19 cellular contexts compared by ENCODE assay signal in the genomic region with DNA sequence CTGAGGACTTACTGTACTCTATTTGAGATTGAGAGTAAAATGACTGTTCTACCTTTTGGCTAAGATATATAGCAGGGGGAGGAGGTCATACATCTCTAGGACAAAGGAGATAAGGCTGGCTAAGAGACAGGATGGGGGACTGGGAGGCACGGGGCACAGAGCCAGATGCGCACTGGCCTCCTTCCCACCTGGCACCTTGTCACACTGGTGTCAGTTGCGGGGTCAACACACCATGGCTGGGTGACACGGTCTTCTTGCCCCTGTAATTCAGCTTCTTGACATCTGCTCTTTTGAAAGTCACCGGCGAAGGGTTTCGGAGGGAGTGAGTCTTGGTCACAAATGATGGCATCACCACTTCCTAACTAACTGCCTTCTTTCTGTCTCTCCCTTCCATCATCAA.
"Had no signal": no experiment of that assay in that cellular context is flagged by ENCODE, and none has a peak within 500 bp of the region (broad histone marks: within the 10 kb centered on the region; RNA-seq: fewer than 3 reads in every experiment).

No MANE protein-coding gene starts in this region.

- H3K27ac ChIP-seq: KMS-11, SJCRH30 had no signal

- H3K4me3 ChIP-seq: K562, SJCRH30 had no signal

- H3K36me3 ChIP-seq: SJCRH30 had no signal

- ATAC-seq: K562, SK-N-SH treated with all-trans-retinoic acid at 6 μM for 48 hours had no signal

- H3K9me3 ChIP-seq: SJCRH30 had no signal

- H3K4me1 ChIP-seq: SJCRH30 had no signal

- DNase-seq: Kasumi-1, MM.1S, NCI-H1105, NCI-H1417, NCI-H1436 treated with DMSO at 0.1 percent for 48 hours, NCI-H1694, NCI-H187 treated with DMSO at 0.1 percent for 48 hours, NCI-H2029 treated with DMSO at 0.1 percent for 48 hours, NCI-H2171 treated with DMSO at 0.1 percent for 48 hours, NCI-H345, NCI-H446 treated with DMSO at 0.1 percent for 48 hours, NCI-H510A treated with DMSO at 0.1 percent for 48 hours, NCI-H526, RPMI8226, SHP77 treated with DMSO at 0.1 percent for 48 hours, SJCRH30 had no signal
